In genomic region chr17:4449736-4450135, GRCh38 we compare ENCODE assay signal across 20 cellular contexts. TPM values are rescaled to one million over a fixed set of nuclear protein-coding genes. Genes with fewer than 3 reads are reported as not detected.
DNase-seq lines count a peak whose midpoint lies in the region; ATAC-seq and TF ChIP-seq lines count a peak whose summit lies in the region.
"Had no signal": no experiment of that assay in that cellular context is flagged by ENCODE, and none has a peak within 500 bp of the region (broad histone marks: within the 10 kb centered on the region; RNA-seq: fewer than 3 reads in every experiment).

No MANE protein-coding gene starts in this region.

- H3K27ac ChIP-seq in PC-9 (no peak overlapping the region), left lung (no peak overlapping the region), transverse colon (no peak overlapping the region)
- H3K27ac ChIP-seq: RWPE1 had no signal

- POLR2A ChIA-PET in activated CD4-positive, alpha-beta T cell treated with anti-CD3 and anti-CD28 coated beads for 36 hours (lab: Charles Lee), result no interaction called here
- POLR2A ChIA-PET in PC-9 (lab: Charles Lee; ENCODE audit: unreplicated experiment), result interaction anchor here (0.5 kb wide), 1 partner anchor 76 kb away, joined by 6 read pairs; no protein-coding TSS in a partner anchor

- no peaks in the 10 kb centered on the region for H3K79me2 ChIP-seq in PC-9 (ENCODE audit: low read depth)

- H3F3A ChIP-seq in PC-9 (ENCODE audit: insufficient read depth, low read depth), result peaks cover 17% of the 10 kb centered on the region

- H3K9me3 Mint-ChIP-seq in activated CD4-positive, alpha-beta T cell treated with anti-CD3 and anti-CD28 coated beads for 36 hours (ENCODE audit: low read depth), result no peaks in the 10 kb centered on the region
- H3K9me3 Mint-ChIP-seq in activated T-cell treated with anti-CD3 and anti-CD28 coated beads, Interleukin-2, amount 50 U/mL, for 24 hours, result no peaks in the 10 kb centered on the region
- H3K9me3 Mint-ChIP-seq: nephron; stimulated activated naive CD8-positive, alpha-beta T cell treated with anti-CD3 and anti-CD28 coated beads, Interleukin-15, amount 100 ng/mL, for 72 hours had no signal

- WGBS in transverse colon (ENCODE audit: low coverage in 1 of 2), 2 donors, result 41 to 52% methylated on average over 3 to 11 of the region's 11 CpGs

- TF ChIP-seq EP300 in transverse colon (IDR thresholded peaks at IDR 0.05; ENCODE audit: low read depth), result no peak

- H4K20me1 ChIP-seq in PC-9 (ENCODE audit: insufficient read depth), result 0 out of 2 replicates have a peak, but pooled peaks cover 4% of the 10 kb centered on the region

- no peak for TF ChIP-seq POLR2A in transverse colon (IDR thresholded peaks at IDR 0.05)

- no peak for ATAC-seq in activated CD4-positive, alpha-beta T cell treated with anti-CD3 and anti-CD28 coated beads for 36 hours
- ATAC-seq in left lung, result peak; percentile 80

- no peaks in the 10 kb centered on the region for H3K27me3 ChIP-seq in PC-9 (ENCODE audit: insufficient read depth, low read depth)
- no peaks in the 10 kb centered on the region for H3K27me3 ChIP-seq in left lung
- H3K27me3 ChIP-seq in transverse colon, result no peaks in the 10 kb centered on the region

- H3K9me2 ChIP-seq in PC-9 (ENCODE audit: insufficient read depth), result no peaks in the 10 kb centered on the region

- in situ Hi-C loops in transverse colon (cut with MboI; ENCODE audit: low pct_ligation_motif_present in 1 of 4, low pct_unique_long_range_greater_than_20kb in 1 of 4, low sequenced_read_pairs in 3 of 4), result loop anchor here in 2 of 4 donors (25.0 kb wide), 2 partner anchors 163 to 188 kb away; partner anchors contain the start of gene ALOX15 (in 1 of the 2)

- H3K27me3 Mint-ChIP-seq in activated CD4-positive, alpha-beta T cell treated with anti-CD3 and anti-CD28 coated beads for 36 hours, result no peaks in the 10 kb centered on the region
- H3K27me3 Mint-ChIP-seq in activated T-cell treated with anti-CD3 and anti-CD28 coated beads, Interleukin-2, amount 50 U/mL, for 24 hours, result no peaks in the 10 kb centered on the region
- H3K27me3 Mint-ChIP-seq: stimulated activated naive CD8-positive, alpha-beta T cell treated with anti-CD3 and anti-CD28 coated beads, Interleukin-15, amount 100 ng/mL, for 72 hours had no signal

- H3K36me3 ChIP-seq in PC-9 (ENCODE audit: low read depth), result no peaks in the 10 kb centered on the region
- H3K36me3 ChIP-seq in left lung, result no peaks in the 10 kb centered on the region
- H3K36me3 ChIP-seq in transverse colon, result no peaks in the 10 kb centered on the region

- H3K4me3 ChIP-seq in PC-9 (no peak overlapping the region), left lung (no peak overlapping the region), transverse colon (no peak overlapping the region)

- H3K4me2 ChIP-seq in PC-9, result peak overlapping the region; percentile 45

- peaks cover 8% of the 10 kb centered on the region for H3K4me1 Mint-ChIP-seq in activated CD4-positive, alpha-beta T cell treated with anti-CD3 and anti-CD28 coated beads for 36 hours
- H3K4me1 Mint-ChIP-seq in activated T-cell treated with anti-CD3 and anti-CD28 coated beads, Interleukin-2, amount 50 U/mL, for 24 hours (ENCODE audit: low read depth), result no peaks in the 10 kb centered on the region
- H3K4me1 Mint-ChIP-seq: stimulated activated naive CD8-positive, alpha-beta T cell treated with anti-CD3 and anti-CD28 coated beads, Interleukin-15, amount 100 ng/mL, for 72 hours had no signal

- BruUV-seq in PC-9 (replicated peaks; lab: Mats Ljungman, UMichigan), result no TSS peak

- peaks cover 34% of the 10 kb centered on the region for H3K4me1 ChIP-seq in PC-9 (replicated peaks; ENCODE audit: insufficient read depth)
- peaks cover 9 to 20% of the 10 kb centered on the region in 2 donors for H3K4me1 ChIP-seq in left lung
- H3K4me1 ChIP-seq in transverse colon, result peaks cover 0 to 14% (median 10%) of the 10 kb centered on the region in 4 donors

- H3K4me3 Mint-ChIP-seq in activated CD4-positive, alpha-beta T cell treated with anti-CD3 and anti-CD28 coated beads for 36 hours, result no peak overlapping the region
- no peak overlapping the region for H3K4me3 Mint-ChIP-seq in activated T-cell treated with anti-CD3 and anti-CD28 coated beads, Interleukin-2, amount 50 U/mL, for 24 hours
- H3K4me3 Mint-ChIP-seq: nephron; stimulated activated naive CD8-positive, alpha-beta T cell treated with anti-CD3 and anti-CD28 coated beads, Interleukin-15, amount 100 ng/mL, for 72 hours had no signal

- CTCF ChIA-PET in activated CD4-positive, alpha-beta T cell treated with anti-CD3 and anti-CD28 coated beads for 36 hours (lab: Charles Lee), result interaction anchor here (0.7 to 1.1 kb wide), 3 partner anchors 14 to 454 kb away, joined by 3 to 4 read pairs (median 3); no protein-coding TSS in a partner anchor
- CTCF ChIA-PET in PC-9 (lab: Charles Lee), result interaction anchor here (0.6 kb wide), 2 partner anchors 47 to 629 kb away, joined by 3 to 5 read pairs; no protein-coding TSS in a partner anchor

- TF ChIP-seq CTCF in PC-9 (conservative IDR thresholded peaks at IDR 0.05) (no peak), left lung (IDR thresholded peaks at IDR 0.05) (no peak), transverse colon (IDR thresholded peaks at IDR 0.05) (no peak)

- H3K36me3 Mint-ChIP-seq in activated CD4-positive, alpha-beta T cell treated with anti-CD3 and anti-CD28 coated beads for 36 hours (ENCODE audit: low read depth), result no peaks in the 10 kb centered on the region
- no peaks in the 10 kb centered on the region for H3K36me3 Mint-ChIP-seq in activated T-cell treated with anti-CD3 and anti-CD28 coated beads, Interleukin-2, amount 50 U/mL, for 24 hours (ENCODE audit: low read depth)

- peak; percentile 19 for DNase-seq in activated CD4-positive, alpha-beta T cell treated with anti-CD3 and anti-CD28 coated beads for 36 hours
- no peak for DNase-seq in activated CD4-positive, alpha-beta T cell treated with anti-CD3 and anti-CD28 coated beads, Interleukin-2, amount 50 U/mL, for 1 hour
- DNase-seq in PC-9 (peak in 1 of 2 experiments; percentile 64), left lung (peak; percentile 79 to 82), transverse colon (peak; percentile 39), T-helper 1 cell (no peak)
- DNase-seq in activated T-cell treated with anti-CD3 and anti-CD28 coated beads, Interleukin-2, amount 50 U/mL, for 24 hours, result no peak
- no peak for DNase-seq in stimulated activated CD4-positive, alpha-beta T cell treated with anti-CD3 and anti-CD28 coated beads, Interleukin-2, amount 100 ng/mL, for 48 hours
- DNase-seq: activated CD4-positive, alpha-beta T cell treated with anti-CD3 and anti-CD28 coated beads for 48 hours; activated CD8-positive, alpha-beta memory T cell treated with anti-CD3 and anti-CD28 coated beads, Interleukin-2, amount 50 U/mL, for 4 hours; activated effector memory CD4-positive, alpha-beta T cell treated with anti-CD3 and anti-CD28 coated beads, Interleukin-2, amount 50 U/mL, for 16 hours; kidney; NCI-H2107; NCI-H510A; stimulated activated CD4-positive, alpha-beta T cell treated with anti-CD3 and anti-CD28 coated beads, Interleukin-4, amount 100 ng/mL, for 24 hours; stimulated activated naive CD8-positive, alpha-beta T cell treated with anti-CD3 and anti-CD28 coated beads, Interleukin-15, amount 100 ng/mL, for 72 hours had no signal

- no peak overlapping the region for H3K27ac Mint-ChIP-seq in activated CD4-positive, alpha-beta T cell treated with anti-CD3 and anti-CD28 coated beads for 36 hours
- no peak overlapping the region for H3K27ac Mint-ChIP-seq in activated T-cell treated with anti-CD3 and anti-CD28 coated beads, Interleukin-2, amount 50 U/mL, for 24 hours
- H3K27ac Mint-ChIP-seq: nephron had no signal

- H2AFZ ChIP-seq in PC-9, result peak overlapping the region; percentile 10; the same call in 1 of the 2 replicates

- H3K9me3 ChIP-seq in PC-9 (ENCODE audit: insufficient read depth, low read depth) (no peaks in the 10 kb centered on the region), left lung (no peaks in the 10 kb centered on the region), transverse colon (no peaks in the 10 kb centered on the region)

- intact Hi-C loops in activated CD4-positive, alpha-beta T cell treated with anti-CD3 and anti-CD28 coated beads for 36 hours (cut with DNase I, micrococcal nuclease), result no loop called here
- intact Hi-C loops in PC-9 (cut with micrococcal nuclease; ENCODE audit: unreplicated experiment) (no loop called here), left lung (cut with DNase I) (no loop called here), transverse colon (cut with DNase I; ENCODE audit: low total_unique reads) (no loop called here)

RNA-seq across cellular contexts. Expression of gene SPNS3, which starts 16.0 kb away (rescaled TPM):
- 1 to 10 TPM; 6.4 to 8.4 TPM for total RNA-seq in activated CD4-positive, alpha-beta T cell treated with anti-CD3 and anti-CD28 coated beads for 36 hours
- total RNA-seq in PC-9 (2021), result 14.8 and 15.9 TPM in 2 replicates
- total RNA-seq in left lung, result under 1 TPM in 1 of 2 donors, not detected in 1; 0.55 TPM
- not detected for total RNA-seq in transverse colon
- total RNA-seq: bronchial epithelial cell, skeletal muscle tissue had no signal

RNA-seq across cellular contexts. Expression of gene SPNS2, which starts 48.9 kb away (rescaled TPM):
- under 1 TPM; 0.07 to 0.37 TPM for total RNA-seq in activated CD4-positive, alpha-beta T cell treated with anti-CD3 and anti-CD28 coated beads for 36 hours
- total RNA-seq in PC-9 (2021) (25.7 and 33.8 TPM in 2 replicates), left lung (10 to 100 TPM; 36.7 to 52.4 TPM), transverse colon (10 to 100 TPM in 3 of 4 donors, 1 to 10 TPM in 1; 8.7 to 72.0 (median 18.2) TPM)

Comparison
In these comparisons a context has a peak if more than half of its experiments do, and no peak if none do; other contexts are left out.
1. DNase-seq: peak in activated CD4-positive, alpha-beta T cell treated with anti-CD3 and anti-CD28 coated beads for 36 hours (single experiment), left lung (2 of 2) and transverse colon (single experiment); none in activated CD4-positive, alpha-beta T cell treated with anti-CD3 and anti-CD28 coated beads, Interleukin-2, amount 50 U/mL, for 1 hour (single experiment), T-helper 1 cell (0 of 5), activated T-cell treated with anti-CD3 and anti-CD28 coated beads, Interleukin-2, amount 50 U/mL, for 24 hours (single experiment) and stimulated activated CD4-positive, alpha-beta T cell treated with anti-CD3 and anti-CD28 coated beads, Interleukin-2, amount 100 ng/mL, for 48 hours (0 of 2).
2. RNA of gene SPNS3, which starts 16.0 kb away (total RNA-seq): 14.8 to 15.9 TPM in PC-9 and 6.4 to 8.4 TPM in activated CD4-positive, alpha-beta T cell treated with anti-CD3 and anti-CD28 coated beads for 36 hours; 0.55 TPM in left lung and not detected in transverse colon; every median in the first group is over 4 times any median in the second.
3. RNA of gene SPNS2, which starts 48.9 kb away (total RNA-seq): 36.7 to 52.4 TPM in left lung, 25.7 to 33.8 TPM in PC-9 and 8.7 to 72.0 TPM in transverse colon; 0.07 to 0.37 TPM in activated CD4-positive, alpha-beta T cell treated with anti-CD3 and anti-CD28 coated beads for 36 hours; every median in the first group is over 4 times any median in the second.